In the genomic region with DNA sequence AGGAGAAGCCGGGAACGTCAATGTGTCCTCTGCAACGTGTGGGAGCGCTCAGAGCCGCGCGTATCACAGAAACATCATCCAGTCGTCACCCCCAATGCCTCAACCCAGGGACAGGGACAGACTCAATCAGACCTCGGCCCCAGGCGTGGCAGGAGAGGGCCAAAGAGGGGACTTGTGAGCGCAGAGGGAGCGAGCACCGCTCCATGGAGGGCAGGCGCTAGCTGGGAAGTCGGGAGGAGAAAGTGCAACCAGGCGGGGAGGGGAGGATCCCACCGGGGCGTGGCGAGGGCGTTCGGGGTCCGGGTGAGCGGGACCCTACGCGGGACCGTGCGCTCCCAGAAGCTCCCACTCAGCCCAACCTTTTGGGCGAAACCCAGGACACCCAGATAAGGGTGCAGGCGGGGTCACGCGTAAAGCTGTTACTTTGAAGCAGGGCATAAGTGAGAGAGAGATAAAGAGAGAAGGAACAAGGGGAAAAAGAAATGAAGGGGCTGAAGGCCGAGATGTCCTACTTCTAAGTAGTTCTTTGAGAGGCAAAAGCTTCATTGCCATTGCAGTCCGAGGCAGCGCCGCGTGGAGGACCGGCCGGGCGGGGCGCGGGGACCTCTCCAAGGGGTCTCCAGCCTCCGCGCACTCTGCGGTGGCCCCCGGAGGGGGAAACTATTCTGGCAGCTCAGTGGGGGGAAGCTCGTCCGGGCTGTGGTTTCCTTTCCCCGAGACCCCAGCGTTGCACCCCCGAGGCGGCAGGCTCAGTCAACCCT, we compare ENCODE assay signal across 8 cellular contexts. TPM values are rescaled to one million over a fixed set of nuclear protein-coding genes. Genes with fewer than 3 reads are reported as not detected.
DNase-seq lines count a peak whose midpoint lies in the region; TF ChIP-seq lines count a peak whose summit lies in the region.

No MANE protein-coding gene starts in this region.

- H3K4me1 ChIP-seq in CD4-positive, alpha-beta memory T cell (ENCODE audit: insufficient read depth, low read length), result peaks cover 31% of the 10 kb centered on the region
- peaks cover 21% of the 10 kb centered on the region for H3K4me1 ChIP-seq in HEK293 (ENCODE audit: control insufficient read depth, insufficient read depth, low read length)

- intact Hi-C loops in CD4-positive, alpha-beta memory T cell (cut with micrococcal nuclease), result no loop called here

- no peaks in the 10 kb centered on the region for H3K36me3 ChIP-seq in CD4-positive, alpha-beta memory T cell (ENCODE audit: insufficient read depth, low read length)
- H3K36me3 ChIP-seq in HEK293 (ENCODE audit: control insufficient read depth in 2 of 2, insufficient read depth in 1 of 2, low read length in 2 of 2) (no peaks in the 10 kb centered on the region), kidney epithelial cell (ENCODE audit: control insufficient read depth, insufficient read depth, low read length) (no peaks in the 10 kb centered on the region)

- peak; percentile 9 to 37 (median 13) for DNase-seq in CD4-positive, alpha-beta memory T cell
- DNase-seq in SK-MEL-5 (ENCODE audit: low read depth, low spot score) (peak; percentile 34), cerebellar cortex (ENCODE audit: low spot score) (peak; percentile 60), kidney epithelial cell (ENCODE audit: low read depth) (no peak), NCI-H446 treated with DMSO at 0.1 percent for 48 hours (lab: John Stamatoyannopoulos, UW) (no peak), NCI-H2196 treated with DMSO at 0.1 percent for 48 hours (lab: John Stamatoyannopoulos, UW; ENCODE audit: unreplicated experiment) (no peak)
- DNase-seq in stimulated activated CD4-positive, alpha-beta T cell treated with anti-CD3 and anti-CD28 coated beads, Interleukin-15, amount 100 ng/mL, for 24 hours, result peak; percentile 41

- H3K27me3 Mint-ChIP-seq in CD4-positive, alpha-beta memory T cell, result peaks cover 35 to 39% of the 10 kb centered on the region in 2 donors

- H3K27me3 ChIP-seq in CD4-positive, alpha-beta memory T cell (ENCODE audit: insufficient read depth, low read length), result peaks cover 47% of the 10 kb centered on the region
- H3K27me3 ChIP-seq in kidney epithelial cell (ENCODE audit: control insufficient read depth, insufficient read depth, low read length), result peaks cover 34% of the 10 kb centered on the region

- H3K9me3 ChIP-seq in CD4-positive, alpha-beta memory T cell (ENCODE audit: control insufficient read depth in 1 of 2, low read length in 2 of 2), result no peaks in the 10 kb centered on the region
- H3K9me3 ChIP-seq in HEK293 (ENCODE audit: control insufficient read depth, insufficient read depth, low read depth, low read length), result no peaks in the 10 kb centered on the region

- POLR2A ChIA-PET in CD4-positive, alpha-beta memory T cell (lab: Charles Lee; ENCODE audit: partially characterized antibody), result interaction anchor here (6.3 kb wide), 1 partner anchor 29 kb away, joined by 29 read pairs; the partner anchor contains the start of gene PDSS2
- POLR2A ChIA-PET in HEK293 (lab: Yijun Ruan, JAX), result interaction anchor here (0.8 to 9.4 kb wide), 6 partner anchors 10 to 303 kb away, joined by 3 to 104 read pairs (median 4); partner anchors contain the start of gene PDSS2

- in situ Hi-C loops in SK-MEL-5 (cut with HindIII; ENCODE audit: low pct_unique_long_range_greater_than_20kb, low sequenced_read_pairs), result no loop called here

- peaks cover 12 to 29% (median 19%) of the 10 kb centered on the region in 4 donors for H3K4me1 Mint-ChIP-seq in CD4-positive, alpha-beta memory T cell

- H3K4me3 ChIP-seq in CD4-positive, alpha-beta memory T cell (ENCODE audit: low read length in 2 of 2), result peak overlapping the region; percentile 13 to 48
- H3K4me3 ChIP-seq in HEK293 (ENCODE audit: low read depth, low read length) (peak overlapping the region; percentile 88), kidney epithelial cell (ENCODE audit: low read depth, low read length) (peak overlapping the region; percentile 59)

- peak overlapping the region; percentile 88 to 96 (median 92) for H3K4me3 Mint-ChIP-seq in CD4-positive, alpha-beta memory T cell

- CTCF ChIA-PET in CD4-positive, alpha-beta memory T cell (lab: Charles Lee; ENCODE audit: partially characterized antibody), result interaction anchor here (1.5 kb wide), 1 partner anchor 30 kb away, joined by 3 read pairs; the partner anchor contains the start of gene PDSS2
- CTCF ChIA-PET in HEK293 (lab: Yijun Ruan, JAX), result interaction anchor here (0.6 to 2.6 kb wide), 12 partner anchors 12 to 573 kb away, joined by 3 to 9 read pairs (median 4); no protein-coding TSS in a partner anchor

- no peak overlapping the region for H3K27ac ChIP-seq in CD4-positive, alpha-beta memory T cell (ENCODE audit: low read depth, low read length)
- H3K27ac ChIP-seq in HEK293 (ENCODE audit: extremely low read depth, low read depth, low read length), result peak overlapping the region; percentile 94

- H3K27ac Mint-ChIP-seq in CD4-positive, alpha-beta memory T cell, result peak overlapping the region in 4 of 7 donors; percentile 15 to 66 (median 50)

- no peaks in the 10 kb centered on the region for H3K9me3 Mint-ChIP-seq in CD4-positive, alpha-beta memory T cell

- TF ChIP-seq CTCF in HEK293 (tag by site-specific recombination; IDR thresholded peaks at IDR 0.05), result peak; percentile 31; the same call in 1 of the 2 replicates
- no peak for TF ChIP-seq CTCF in kidney epithelial cell (IDR thresholded peaks at IDR 0.05; ENCODE audit: insufficient read depth, low read length, poor library complexity, severe bottlenecking)

- peaks cover 0 to 7% of the 10 kb centered on the region in 2 donors for H3K36me3 Mint-ChIP-seq in CD4-positive, alpha-beta memory T cell

TF ChIP-seq in HEK293, 187 proteins besides CTCF, POLR2A, EP300 and RAD21 (continues in another document):
- no peak for TF ChIP-seq ZFP69B (tag by site-specific recombination; IDR thresholded peaks at IDR 0.05)
- TF ChIP-seq, protein P1, sequence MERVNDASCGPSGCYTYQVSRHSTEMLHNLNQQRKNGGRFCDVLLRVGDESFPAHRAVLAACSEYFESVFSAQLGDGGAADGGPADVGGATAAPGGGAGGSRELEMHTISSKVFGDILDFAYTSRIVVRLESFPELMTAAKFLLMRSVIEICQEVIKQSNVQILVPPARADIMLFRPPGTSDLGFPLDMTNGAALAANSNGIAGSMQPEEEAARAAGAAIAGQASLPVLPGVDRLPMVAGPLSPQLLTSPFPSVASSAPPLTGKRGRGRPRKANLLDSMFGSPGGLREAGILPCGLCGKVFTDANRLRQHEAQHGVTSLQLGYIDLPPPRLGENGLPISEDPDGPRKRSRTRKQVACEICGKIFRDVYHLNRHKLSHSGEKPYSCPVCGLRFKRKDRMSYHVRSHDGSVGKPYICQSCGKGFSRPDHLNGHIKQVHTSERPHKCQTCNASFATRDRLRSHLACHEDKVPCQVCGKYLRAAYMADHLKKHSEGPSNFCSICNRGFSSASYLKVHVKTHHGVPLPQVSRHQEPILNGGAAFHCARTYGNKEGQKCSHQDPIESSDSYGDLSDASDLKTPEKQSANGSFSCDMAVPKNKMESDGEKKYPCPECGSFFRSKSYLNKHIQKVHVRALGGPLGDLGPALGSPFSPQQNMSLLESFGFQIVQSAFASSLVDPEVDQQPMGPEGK (tag by site-specific recombination; IDR thresholded peaks at IDR 0.05), result peak; percentile 74
- 0 out of 2 replicates have a peak, but pooled peaks have one; percentile 20 for TF ChIP-seq ZNF843 (tag by site-specific recombination; IDR thresholded peaks at IDR 0.05)
- TF ChIP-seq ZNF354C (tag by site-specific recombination; IDR thresholded peaks at IDR 0.05; ENCODE audit: borderline replicate concordance, low read depth), result no peak
- TF ChIP-seq, protein P2, sequence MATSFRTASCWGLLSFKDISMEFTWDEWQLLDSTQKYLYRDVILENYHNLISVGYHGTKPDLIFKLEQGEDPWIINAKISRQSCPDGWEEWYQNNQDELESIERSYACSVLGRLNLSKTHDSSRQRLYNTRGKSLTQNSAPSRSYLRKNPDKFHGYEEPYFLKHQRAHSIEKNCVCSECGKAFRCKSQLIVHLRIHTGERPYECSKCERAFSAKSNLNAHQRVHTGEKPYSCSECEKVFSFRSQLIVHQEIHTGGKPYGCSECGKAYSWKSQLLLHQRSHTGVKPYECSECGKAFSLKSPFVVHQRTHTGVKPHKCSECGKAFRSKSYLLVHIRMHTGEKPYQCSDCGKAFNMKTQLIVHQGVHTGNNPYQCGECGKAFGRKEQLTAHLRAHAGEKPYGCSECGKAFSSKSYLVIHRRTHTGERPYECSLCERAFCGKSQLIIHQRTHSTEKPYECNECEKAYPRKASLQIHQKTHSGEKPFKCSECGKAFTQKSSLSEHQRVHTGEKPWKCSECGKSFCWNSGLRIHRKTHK (tag by site-specific recombination; IDR thresholded peaks at IDR 0.05), result no peak
- peak; percentile 81 for TF ChIP-seq SP3 (tag by site-specific recombination; IDR thresholded peaks at IDR 0.05)

RNA-seq across cellular contexts. Expression of gene SOBP, which starts 0.9 kb away (rescaled TPM):
- not detected for total RNA-seq in CD4-positive, alpha-beta memory T cell
- under 1 TPM in 1 of 2 donors, not detected in 1; 0.10 TPM for polyA plus RNA-seq in CD4-positive, alpha-beta memory T cell
- total RNA-seq in SK-MEL-5 (2014; rRNA removed; shearing (Covaris generic)), result 1.6 and 2.4 TPM in 2 replicates
- polyA plus RNA-seq in SK-MEL-5 (2015; cell fraction: cytosol; rRNA removed), result 5.0 and 6.0 TPM in 2 replicates
- polyA plus RNA-seq in SK-MEL-5 (2015; cell fraction: nucleus; rRNA removed), result 7.5 and 8.4 TPM in 2 replicates
- 1.2 and 1.8 TPM in 2 replicates for total RNA-seq in kidney epithelial cell

RNA-seq across cellular contexts. Expression of gene PDSS2, which starts 29.7 kb away (rescaled TPM):
- total RNA-seq in CD4-positive, alpha-beta memory T cell, result 10 to 100 TPM in 1 of 2 experiments, 1 to 10 TPM in 1; 10.0 to 11.4 TPM
- 10 to 100 TPM; 13.0 to 14.3 TPM for polyA plus RNA-seq in CD4-positive, alpha-beta memory T cell
- total RNA-seq in SK-MEL-5 (2014; rRNA removed; shearing (Covaris generic)), result 12.6 and 14.0 TPM in 2 replicates
- polyA plus RNA-seq in SK-MEL-5 (2015; cell fraction: cytosol; rRNA removed), result 13.6 and 13.7 TPM in 2 replicates
- polyA plus RNA-seq in SK-MEL-5 (2015; cell fraction: nucleus; rRNA removed), result 6.9 and 12.9 TPM in 2 replicates
- total RNA-seq in kidney epithelial cell, result 13.4 and 18.1 TPM in 2 replicates

Comparison
In these comparisons a context has a peak if more than half of its experiments do, and no peak if none do; other contexts are left out.
1. DNase-seq: peak in CD4-positive, alpha-beta memory T cell (5 of 5), SK-MEL-5 (single experiment), cerebellar cortex (single experiment) and stimulated activated CD4-positive, alpha-beta T cell treated with anti-CD3 and anti-CD28 coated beads, Interleukin-15, amount 100 ng/mL, for 24 hours (single experiment); none in kidney epithelial cell (single experiment), NCI-H446 treated with DMSO at 0.1 percent for 48 hours (single experiment) and NCI-H2196 treated with DMSO at 0.1 percent for 48 hours (single experiment).
2. H3K4me3 ChIP-seq: peak in every context shown above with its lines; median percentile 88 in HEK293; 59 in kidney epithelial cell; 30 in CD4-positive, alpha-beta memory T cell.